Comparison of ENCODE assay signal across 9 cellular contexts in the genomic region with DNA sequence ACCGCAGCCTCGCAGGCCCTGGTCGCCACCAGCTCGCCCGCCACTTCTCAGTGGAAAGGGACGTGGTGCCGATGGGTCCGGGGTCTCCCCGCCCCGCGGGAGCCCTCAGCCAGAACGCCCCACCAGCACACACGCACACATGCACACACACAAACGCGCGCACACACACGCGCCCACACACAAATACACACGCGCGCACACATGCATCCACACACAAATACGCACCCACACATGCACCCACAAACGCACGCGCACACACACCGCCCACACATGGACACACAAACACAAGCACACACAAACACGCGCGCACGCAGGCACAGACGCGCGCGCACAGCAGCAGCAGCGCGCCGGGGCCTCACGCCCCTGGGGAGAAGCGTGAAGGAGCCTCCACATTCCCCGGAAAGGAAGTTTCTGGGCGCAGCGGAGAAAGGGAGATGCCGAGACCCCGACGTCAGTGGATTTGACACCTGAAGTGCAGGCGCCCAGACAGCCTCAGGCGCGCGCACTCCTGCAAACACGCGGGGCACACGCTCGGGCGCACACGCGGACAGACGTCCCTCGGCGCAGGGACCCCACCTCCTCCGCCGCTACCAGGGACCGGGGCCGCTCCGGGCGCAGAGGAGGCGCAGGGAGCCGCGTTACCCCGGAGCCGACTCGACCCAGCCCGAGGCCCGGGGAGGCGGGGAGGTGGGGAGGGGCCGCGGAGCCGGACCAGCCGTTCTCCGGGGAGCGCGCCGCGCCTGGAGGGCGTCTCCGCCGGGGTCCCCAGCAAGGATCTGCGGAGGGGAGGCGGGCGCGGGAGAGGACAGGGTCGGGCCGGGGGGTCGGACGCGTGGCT. TPM values are rescaled to one million over a fixed set of nuclear protein-coding genes. Genes with fewer than 3 reads are reported as not detected.
DNase-seq lines count a peak whose midpoint lies in the region; ATAC-seq and TF ChIP-seq lines count a peak whose summit lies in the region.
"Had no signal": no experiment of that assay in that cellular context is flagged by ENCODE, and none has a peak within 500 bp of the region (broad histone marks: within the 10 kb centered on the region; RNA-seq: fewer than 3 reads in every experiment).

No MANE protein-coding gene starts in this region.

- peak overlapping the region; percentile 56 for H3K4me2 ChIP-seq in SU-DHL-6 (ENCODE audit: low read depth, low read length, poor library complexity, severe bottlenecking)

- H3K27me3 ChIP-seq in SU-DHL-6 (ENCODE audit: low read length), result no peaks in the 10 kb centered on the region
- no peaks in the 10 kb centered on the region for H3K27me3 ChIP-seq in tibial nerve

- no peaks in the 10 kb centered on the region for H3K79me2 ChIP-seq in SU-DHL-6 (ENCODE audit: insufficient read depth, low read length)

- TF ChIP-seq POLR2A in tibial nerve (IDR thresholded peaks at IDR 0.05), result no peak

- TF ChIP-seq EP300 in tibial nerve (IDR thresholded peaks at IDR 0.05), result no peak

- H4K20me1 ChIP-seq in SU-DHL-6 (ENCODE audit: low read depth, low read length), result no peaks in the 10 kb centered on the region

- TF ChIP-seq CTCF in SU-DHL-6 (IDR thresholded peaks at IDR 0.05; ENCODE audit: insufficient read depth, low read length, poor library complexity, severe bottlenecking), result no peak
- no peak for TF ChIP-seq CTCF in tibial nerve (IDR thresholded peaks at IDR 0.05)

- no peaks in the 10 kb centered on the region for H3K9me2 ChIP-seq in SU-DHL-6 (replicated peaks; ENCODE audit: insufficient read depth, low read length)

- H3K36me3 ChIP-seq in SU-DHL-6 (ENCODE audit: low read length) (no peaks in the 10 kb centered on the region), mesodermal cell (ENCODE audit: control insufficient read depth, insufficient read depth, low read length) (peaks cover 10% of the 10 kb centered on the region), tibial nerve (no peaks in the 10 kb centered on the region)

- peak overlapping the region; percentile 20 for H2AFZ ChIP-seq in SU-DHL-6 (ENCODE audit: low read depth, low read length, severe bottlenecking)

- 0 out of 2 replicates have a peak, but pooled peaks cover 6% of the 10 kb centered on the region for H3F3A ChIP-seq in SU-DHL-6 (ENCODE audit: insufficient read depth)

- H3K4me3 ChIP-seq in SU-DHL-6 (ENCODE audit: insufficient read depth, low read length, poor library complexity, severe bottlenecking) (peak overlapping the region; percentile 54), mesodermal cell (ENCODE audit: extremely low read depth, insufficient read depth, low read length, poor library complexity, severe bottlenecking) (peak overlapping the region; percentile 88), tibial nerve (peak overlapping the region; percentile 71 to 97 (median 96))

- H3K4me1 ChIP-seq in mesodermal cell (ENCODE audit: control insufficient read depth, insufficient read depth, low read length, poor library complexity, severe bottlenecking), result peaks cover 36% of the 10 kb centered on the region
- peaks cover 0 to 46% (median 37%) of the 10 kb centered on the region in 4 donors for H3K4me1 ChIP-seq in tibial nerve

- H3K9me3 ChIP-seq in SU-DHL-6 (ENCODE audit: insufficient read depth, low read length) (no peaks in the 10 kb centered on the region), mesodermal cell (ENCODE audit: control insufficient read depth, low read length) (no peaks in the 10 kb centered on the region), tibial nerve (no peaks in the 10 kb centered on the region)

- DNase-seq in DMS 273 (lab: John Stamatoyannopoulos, UW; ENCODE audit: unreplicated experiment), result peak; percentile 65
- DNase-seq in DMS 273 treated with DMSO at 0.1 percent for 48 hours (lab: John Stamatoyannopoulos, UW), result no peak
- peak; percentile 47 for DNase-seq in dermis blood vessel endothelial cell
- no peak for DNase-seq in tibial nerve (ENCODE audit: low spot score in 2 of 2)
- DNase-seq in NCI-H187 (lab: John Stamatoyannopoulos, UW), result no peak

- H3K9ac ChIP-seq in SU-DHL-6 (ENCODE audit: low read length), result peak overlapping the region; percentile 44

- H3K27ac ChIP-seq in SU-DHL-6 (ENCODE audit: low read depth, low read length) (no peak overlapping the region), mesodermal cell (ENCODE audit: low read depth, low read length, severe bottlenecking) (peak overlapping the region; percentile 96), tibial nerve (peak overlapping the region; percentile 61 to 88 (median 86))
- H3K27ac ChIP-seq: 22Rv1 had no signal

- peak; percentile 2 for ATAC-seq in HG02840 (IDR thresholded peaks at IDR 0.05; ENCODE audit: low FRiP score, unreplicated experiment)

- 1% methylated on average over 62 to 65 of the region's 95 CpGs for WGBS in mesodermal cell (ENCODE audit: insufficient coverage in 2 of 2), 2 experiments
- 0% methylated on average over 24 to 88 of the region's 95 CpGs for WGBS in tibial nerve, 2 donors

RNA-seq across cellular contexts. Expression of a gene that starts 0.6 kb away (rescaled TPM):
- total RNA-seq in dermis blood vessel endothelial cell (35.4 and 51.4 TPM in 2 replicates), tibial nerve (10 to 100 TPM; 36.2 to 63.3 (median 46.3) TPM)
- 52.2 TPM for polyA plus RNA-seq in mesodermal cell (2013, experiment 1 of 2)
- polyA plus RNA-seq in mesodermal cell (2013, experiment 2 of 2), result 45.1 TPM

RNA-seq across cellular contexts. Expression of a gene that starts 47.3 kb away (rescaled TPM):
- total RNA-seq in dermis blood vessel endothelial cell (not detected in 2 replicates), tibial nerve (not detected)
- not detected for polyA plus RNA-seq in mesodermal cell (2013, experiment 1 of 2)
- polyA plus RNA-seq in mesodermal cell (2013, experiment 2 of 2), result not detected

Comparison
In these comparisons a context has a peak if more than half of its experiments do, and no peak if none do; other contexts are left out.
1. DNase-seq: peak in DMS 273 (single experiment) and dermis blood vessel endothelial cell (single experiment); none in DMS 273 treated with DMSO at 0.1 percent for 48 hours (single experiment), tibial nerve (0 of 2) and NCI-H187 (0 of 2).
2. Peak in every context shown above with its lines, with median percentiles within 50 percentile points of each other: H3K4me3 ChIP-seq.